ENCODE assay signal across 13 cellular contexts in genomic region chr7:137873524-137873923, GRCh38. TPM values are rescaled to one million over a fixed set of nuclear protein-coding genes. Genes with fewer than 3 reads are reported as not detected.
DNase-seq lines count a peak whose midpoint lies in the region; ATAC-seq and TF ChIP-seq lines count a peak whose summit lies in the region.
"Had no signal": no experiment of that assay in that cellular context is flagged by ENCODE, and none has a peak within 500 bp of the region (broad histone marks: within the 10 kb centered on the region; RNA-seq: fewer than 3 reads in every experiment).

No MANE protein-coding gene starts in this region.

- peak overlapping the region; percentile 86 for H3K27ac Mint-ChIP-seq in chondrocyte (ENCODE audit: unreplicated experiment)
- H3K27ac Mint-ChIP-seq in stimulated activated memory B cell treated with anti-CD40 and anti-IgM and Interleukin-4, amounts not matched to agents 10 μg/mL and 1 μg/mL and 100 μg/mL, for 72 hours: peak overlapping the region; percentile 22
- H3K27ac Mint-ChIP-seq in immature natural killer cell: peak overlapping the region in 1 of 6 donors; percentile 73
- H3K27ac Mint-ChIP-seq: dendritic cell treated with granulocyte-macrophage colony-stimulating factor and Interleukin-4, amounts not matched to agents 40 ng/mL and 50 ng/mL, for 4 days had no signal

- ATAC-seq in HG03460 (IDR thresholded peaks at IDR 0.05; ENCODE audit: unreplicated experiment) (peak; percentile 46), left lobe of liver (no peak)
- peak; percentile 54 for ATAC-seq in stimulated activated memory B cell treated with anti-CD40 and anti-IgM and Interleukin-4, amounts not matched to agents 10 μg/mL and 1 μg/mL and 100 μg/mL, for 72 hours

- H3K9me3 Mint-ChIP-seq in chondrocyte (ENCODE audit: low read depth): peaks cover 4% of the 10 kb centered on the region
- H3K9me3 Mint-ChIP-seq in stimulated activated memory B cell treated with anti-CD40 and anti-IgM and Interleukin-4, amounts not matched to agents 10 μg/mL and 1 μg/mL and 100 μg/mL, for 72 hours: peaks cover 6% of the 10 kb centered on the region
- H3K9me3 Mint-ChIP-seq in immature natural killer cell: no peaks in the 10 kb centered on the region
- H3K9me3 Mint-ChIP-seq: dendritic cell treated with granulocyte-macrophage colony-stimulating factor and Interleukin-4, amounts not matched to agents 40 ng/mL and 50 ng/mL, for 4 days had no signal

- H3K4me1 Mint-ChIP-seq in chondrocyte (ENCODE audit: low read depth) (peaks cover 71% of the 10 kb centered on the region), immature natural killer cell (no peaks in the 10 kb centered on the region)
- peaks cover 6% of the 10 kb centered on the region for H3K4me1 Mint-ChIP-seq in stimulated activated memory B cell treated with anti-CD40 and anti-IgM and Interleukin-4, amounts not matched to agents 10 μg/mL and 1 μg/mL and 100 μg/mL, for 72 hours

- TF ChIP-seq CTCF in chondrocyte (IDR thresholded peaks at IDR 0.05): no peak

- H3K36me3 Mint-ChIP-seq in chondrocyte (ENCODE audit: low read depth): peaks cover 49% of the 10 kb centered on the region
- peaks cover 48% of the 10 kb centered on the region for H3K36me3 Mint-ChIP-seq in stimulated activated memory B cell treated with anti-CD40 and anti-IgM and Interleukin-4, amounts not matched to agents 10 μg/mL and 1 μg/mL and 100 μg/mL, for 72 hours
- peaks cover 12 to 38% (median 17%) of the 10 kb centered on the region in 3 donors for H3K36me3 Mint-ChIP-seq in immature natural killer cell

- H3K4me3 Mint-ChIP-seq in chondrocyte (ENCODE audit: unreplicated experiment) (no peak overlapping the region), immature natural killer cell (no peak overlapping the region)
- no peak overlapping the region for H3K4me3 Mint-ChIP-seq in stimulated activated memory B cell treated with anti-CD40 and anti-IgM and Interleukin-4, amounts not matched to agents 10 μg/mL and 1 μg/mL and 100 μg/mL, for 72 hours
- H3K4me3 Mint-ChIP-seq: dendritic cell treated with granulocyte-macrophage colony-stimulating factor and Interleukin-4, amounts not matched to agents 40 ng/mL and 50 ng/mL, for 4 days had no signal

- DNase-seq in activated T-cell treated with anti-CD3 and anti-CD28 coated beads for 48 hours (ENCODE audit: low read depth) (peak; percentile 4), activated T-cell treated with anti-CD3 and anti-CD28 coated beads for 4 hours (no peak), chondrocyte (ENCODE audit: low spot score) (no peak), immature natural killer cell (no peak), left lobe of liver (ENCODE audit: low spot score) (no peak), kidney glomerular epithelial cell (lab: John Stamatoyannopoulos, UW) (no peak)
- DNase-seq: activated CD4-positive, alpha-beta T cell treated with anti-CD3 and anti-CD28 coated beads for 4 hours; BE2C; HCEC 1CT; NCI-H146 had no signal

- no peaks in the 10 kb centered on the region for H3K27me3 Mint-ChIP-seq in chondrocyte (ENCODE audit: low read depth)
- no peaks in the 10 kb centered on the region for H3K27me3 Mint-ChIP-seq in stimulated activated memory B cell treated with anti-CD40 and anti-IgM and Interleukin-4, amounts not matched to agents 10 μg/mL and 1 μg/mL and 100 μg/mL, for 72 hours
- peaks cover 0 to 1% (median 0%) of the 10 kb centered on the region in 3 donors for H3K27me3 Mint-ChIP-seq in immature natural killer cell (ENCODE audit: low read depth in 3 of 3)
- H3K27me3 Mint-ChIP-seq: dendritic cell treated with granulocyte-macrophage colony-stimulating factor and Interleukin-4, amounts not matched to agents 40 ng/mL and 50 ng/mL, for 4 days had no signal

RNA-seq across cellular contexts. Expression of gene DGKI, which starts 26.8 kb away (rescaled TPM):
- 15.3 to 52.4 TPM (median 17.0 TPM) in 3 replicates for total RNA-seq in chondrocyte
- not detected for polyA plus RNA-seq in immature natural killer cell
- 0.35 TPM for total RNA-seq in left lobe of liver

Comparison
In these comparisons a context has a peak if more than half of its experiments do, and no peak if none do; other contexts are left out.
1. RNA of gene DGKI, which starts 26.8 kb away (total RNA-seq): 15.3 to 52.4 TPM in chondrocyte; 0.35 TPM in left lobe of liver (single experiment); every median in the first group is over 10 times any median in the second.